In genomic region chr1:174788981-174789380, GRCh38 we compare ENCODE assay signal across 1 cellular context.
A peak's percentile ranks its signal among the peaks of the same experiment; 100 is the strongest.
TF ChIP-seq lines count a peak whose summit lies in the region.

No MANE protein-coding gene starts in this region.

TF ChIP-seq in K562, 482 proteins besides CTCF, POLR2A, EP300 and RAD21 (continued from another document):
- no peak for TF ChIP-seq L3MBTL2 (IDR thresholded peaks at IDR 0.05)
- no peak for TF ChIP-seq ZC3H8 (IDR thresholded peaks at IDR 0.05)
- no peak for TF ChIP-seq BCOR (IDR thresholded peaks at IDR 0.05)
- no peak for TF ChIP-seq BRD4 (IDR thresholded peaks at IDR 0.05)
- no peak for TF ChIP-seq USF2 (CRISPR knock-in tag; IDR thresholded peaks at IDR 0.05)
- TF ChIP-seq CBX3 (IDR thresholded peaks at IDR 0.05; ENCODE audit: borderline replicate concordance in 1 of 2, low read length in 2 of 2): no peak
- peak; percentile 66 for TF ChIP-seq MAFF (IDR thresholded peaks at IDR 0.05; ENCODE audit: low read length)
- TF ChIP-seq PRDM10 (IDR thresholded peaks at IDR 0.05; ENCODE audit: partially characterized antibody): no peak
- TF ChIP-seq ARHGAP35 (IDR thresholded peaks at IDR 0.05; ENCODE audit: partially characterized antibody): no peak
- TF ChIP-seq HSF4 (CRISPR knock-in tag; IDR thresholded peaks at IDR 0.05; ENCODE audit: borderline replicate concordance): no peak
- TF ChIP-seq RBM34 (IDR thresholded peaks at IDR 0.05; ENCODE audit: borderline replicate concordance, insufficient read depth, low read length): no peak
